Comparison of ENCODE assay signal across 2 cellular contexts in the genomic region with DNA sequence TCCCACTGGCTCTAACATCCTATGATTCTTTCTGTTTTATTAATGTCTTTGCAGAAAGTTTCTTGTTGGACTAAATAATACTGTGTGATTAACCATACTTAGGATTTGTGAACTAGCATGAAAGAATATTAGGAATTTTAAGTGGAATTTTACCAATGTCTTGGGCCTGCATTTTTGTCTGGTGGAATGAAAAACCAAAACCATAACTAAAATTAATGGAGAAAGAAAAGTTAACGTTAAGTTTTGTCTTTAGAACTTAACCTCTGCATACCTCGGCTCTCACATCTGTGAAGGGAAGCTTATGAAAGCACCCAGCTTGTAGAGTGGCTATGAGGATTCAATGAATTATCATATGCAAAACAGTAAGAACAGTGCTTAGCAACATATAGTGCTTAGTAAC.
TF ChIP-seq lines count a peak whose summit lies in the region.

No MANE protein-coding gene starts in this region.

TF ChIP-seq in SK-N-SH, 30 proteins besides CTCF, POLR2A, EP300 and RAD21:
- no peak for TF ChIP-seq TCF12 (IDR thresholded peaks at IDR 0.05)
- TF ChIP-seq GATA2 (CRISPR knock-in tag; IDR thresholded peaks at IDR 0.05), result no peak
- TF ChIP-seq CHD2 (IDR thresholded peaks at IDR 0.05; ENCODE audit: low read length, partially characterized antibody), result no peak
- TF ChIP-seq POLR2AphosphoS5 (IDR thresholded peaks at IDR 0.05; ENCODE audit: low read depth, low read length), result no peak
- no peak for TF ChIP-seq RFX5 (IDR thresholded peaks at IDR 0.05; ENCODE audit: low read length)
- no peak for TF ChIP-seq JUND (IDR thresholded peaks at IDR 0.05)
- TF ChIP-seq, protein P1, sequence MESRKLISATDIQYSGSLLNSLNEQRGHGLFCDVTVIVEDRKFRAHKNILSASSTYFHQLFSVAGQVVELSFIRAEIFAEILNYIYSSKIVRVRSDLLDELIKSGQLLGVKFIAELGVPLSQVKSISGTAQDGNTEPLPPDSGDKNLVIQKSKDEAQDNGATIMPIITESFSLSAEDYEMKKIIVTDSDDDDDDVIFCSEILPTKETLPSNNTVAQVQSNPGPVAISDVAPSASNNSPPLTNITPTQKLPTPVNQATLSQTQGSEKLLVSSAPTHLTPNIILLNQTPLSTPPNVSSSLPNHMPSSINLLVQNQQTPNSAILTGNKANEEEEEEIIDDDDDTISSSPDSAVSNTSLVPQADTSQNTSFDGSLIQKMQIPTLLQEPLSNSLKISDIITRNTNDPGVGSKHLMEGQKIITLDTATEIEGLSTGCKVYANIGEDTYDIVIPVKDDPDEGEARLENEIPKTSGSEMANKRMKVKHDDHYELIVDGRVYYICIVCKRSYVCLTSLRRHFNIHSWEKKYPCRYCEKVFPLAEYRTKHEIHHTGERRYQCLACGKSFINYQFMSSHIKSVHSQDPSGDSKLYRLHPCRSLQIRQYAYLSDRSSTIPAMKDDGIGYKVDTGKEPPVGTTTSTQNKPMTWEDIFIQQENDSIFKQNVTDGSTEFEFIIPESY (IDR thresholded peaks at IDR 0.05; ENCODE audit: borderline replicate concordance, low read depth), result no peak
- TF ChIP-seq MEF2A (IDR thresholded peaks at IDR 0.05; ENCODE audit: borderline replicate concordance, low read depth), result no peak
- TF ChIP-seq NRF1 (IDR thresholded peaks at IDR 0.05; ENCODE audit: low read depth, low read length), result no peak
- no peak for TF ChIP-seq EZH2phosphoT487 (IDR thresholded peaks at IDR 0.05; ENCODE audit: borderline replicate concordance, low read depth)
- TF ChIP-seq FOSL2 (IDR thresholded peaks at IDR 0.05; ENCODE audit: borderline replicate concordance, low read depth), result no peak
- no peak for TF ChIP-seq YY1 (IDR thresholded peaks at IDR 0.05; ENCODE audit: low read depth)
- no peak for TF ChIP-seq FOXJ3 (CRISPR knock-in tag; IDR thresholded peaks at IDR 0.05)
- TF ChIP-seq FOXM1 (IDR thresholded peaks at IDR 0.05; ENCODE audit: low read depth), result no peak
TF ChIP-seq in SK-N-SH: peak in this region for 0.

TF ChIP-seq in SK-N-SH treated with all-trans-retinoic acid at 6 μM for 48 hours, 23 proteins besides CTCF, POLR2A, EP300 and RAD21:
- no peak for TF ChIP-seq RARB (CRISPR knock-in tag; IDR thresholded peaks at IDR 0.05)
- TF ChIP-seq TCF4 (CRISPR knock-in tag; IDR thresholded peaks at IDR 0.05; ENCODE audit: borderline replicate concordance), result no peak
- TF ChIP-seq ZFP3 (CRISPR knock-in tag; IDR thresholded peaks at IDR 0.05), result no peak
- TF ChIP-seq PATZ1 (CRISPR knock-in tag; IDR thresholded peaks at IDR 0.05; ENCODE audit: borderline replicate concordance), result no peak
- no peak for TF ChIP-seq ZNF565 (CRISPR knock-in tag; conservative IDR thresholded peaks at IDR 0.05; ENCODE audit: low read depth)
- TF ChIP-seq ARNTL (CRISPR knock-in tag; IDR thresholded peaks at IDR 0.05; ENCODE audit: borderline replicate concordance, low read depth), result no peak
- TF ChIP-seq SNAI2 (CRISPR knock-in tag; IDR thresholded peaks at IDR 0.05), result no peak
- no peak for TF ChIP-seq TOX (CRISPR knock-in tag; IDR thresholded peaks at IDR 0.05; ENCODE audit: borderline replicate concordance)
- TF ChIP-seq BACH2 (CRISPR knock-in tag; IDR thresholded peaks at IDR 0.05; ENCODE audit: borderline replicate concordance), result no peak
- no peak for TF ChIP-seq ZFP30 (CRISPR knock-in tag; IDR thresholded peaks at IDR 0.05)
- no peak for TF ChIP-seq POU6F1 (CRISPR knock-in tag; IDR thresholded peaks at IDR 0.05; ENCODE audit: borderline replicate concordance, low read depth)
- TF ChIP-seq ZNF8 (CRISPR knock-in tag; IDR thresholded peaks at IDR 0.05), result no peak
- TF ChIP-seq GLIS3 (CRISPR knock-in tag; IDR thresholded peaks at IDR 0.05), result no peak
